In genomic region chr19:1183543-1184172, GRCh38 we compare ENCODE assay signal across 11 cellular contexts. TPM values are rescaled to one million over a fixed set of nuclear protein-coding genes. Genes with fewer than 3 reads are reported as not detected.
A peak's percentile ranks its signal among the peaks of the same experiment; 100 is the strongest.
DNase-seq lines count a peak whose midpoint lies in the region; ATAC-seq, FAIRE-seq and TF ChIP-seq lines count a peak whose summit lies in the region.
"Had no signal": no experiment of that assay in that cellular context is flagged by ENCODE, and none has a peak within 500 bp of the region (broad histone marks: within the 10 kb centered on the region; RNA-seq: fewer than 3 reads in every experiment).

No MANE protein-coding gene starts in this region.

- no peak overlapping the region for H4K5ac ChIP-seq in H1 (ENCODE audit: insufficient read length, low read depth, low read length)

- H2BK120ac ChIP-seq in H1 (replicated peaks; ENCODE audit: low read depth, low read length), result no peak overlapping the region

- TF ChIP-seq CTCF in GM13977 (IDR thresholded peaks at IDR 0.05; ENCODE audit: extremely low read depth, insufficient read depth, missing control alignments) (no peak), H1 (IDR thresholded peaks at IDR 0.05; ENCODE audit: control extremely low read depth in 1 of 3, insufficient read depth in 1 of 3, low read depth in 1 of 3, low read length in 3 of 3) (no peak)

- 0 out of 2 replicates have a peak overlapping the region, but pooled peaks have one; percentile 60 for H2BK12ac ChIP-seq in H1 (ENCODE audit: low read depth, low read length)

- H3K27me3 Mint-ChIP-seq in activated CD4-positive, alpha-beta T cell treated with anti-CD3 and anti-CD28 coated beads, Interleukin-2, amount 10 ng/mL, durations not matched to agents 7 days and 5 days, result peaks cover 5% of the 10 kb centered on the region

- ATAC-seq in HG03342 (IDR thresholded peaks at IDR 0.05; ENCODE audit: unreplicated experiment), result no peak

- in situ Hi-C loops in GM13977 (cut with MboI; ENCODE audit: low pct_unique_long_range_greater_than_20kb, low sequenced_read_pairs, unreplicated experiment), result no loop called here

- no peak overlapping the region for H2BK5ac ChIP-seq in H1 (ENCODE audit: low read depth, low read length)

- no peak overlapping the region for H3K4me3 ChIP-seq in H1 (ENCODE audit: extremely low read depth in 1 of 4, insufficient read depth in 2 of 4, low read depth in 3 of 4, low read length in 4 of 4)

- H3K79me1 ChIP-seq in H1 (ENCODE audit: low read depth, low read length), result no peaks in the 10 kb centered on the region

- peaks cover 3 to 14% (median 9%) of the 10 kb centered on the region in 4 experiments for H3K4me1 ChIP-seq in H1 (replicated peaks in 1 of 4; ENCODE audit: control insufficient read depth in 3 of 4, insufficient read depth in 4 of 4, low read length in 3 of 4)

- H3K27ac ChIP-seq in H1 (ENCODE audit: low read depth, low read length), result no peak overlapping the region; the same call in 1 of the 2 replicates
- H3K27ac ChIP-seq: VCaP had no signal

- H3K4me2 ChIP-seq in H1 (ENCODE audit: insufficient read depth in 1 of 2, low read depth in 2 of 2, low read length in 2 of 2), result no peak overlapping the region

- H3K36me3 ChIP-seq in H1 (ENCODE audit: control insufficient read depth in 2 of 4, insufficient read depth in 4 of 4, low read length in 3 of 4), result no peaks in the 10 kb centered on the region

- H2AFZ ChIP-seq in H1 (ENCODE audit: low read length), result no peak overlapping the region

- H3K23me2 ChIP-seq in H1 (ENCODE audit: low read depth, low read length), result no peaks in the 10 kb centered on the region

- no peak overlapping the region for H2AK5ac ChIP-seq in H1 (ENCODE audit: low read depth, low read length)

- peak overlapping the region; percentile 45; the same call in 1 of the 2 replicates for H4K8ac ChIP-seq in H1 (ENCODE audit: extremely low read depth, insufficient read depth, low read length)

- no peaks in the 10 kb centered on the region for H4K20me1 ChIP-seq in H1 (replicated peaks in 1 of 2; ENCODE audit: control insufficient read depth in 1 of 2, insufficient read depth in 2 of 2, low read length in 2 of 2)

- no peak overlapping the region; the same call in 1 of the 2 replicates for H3K18ac ChIP-seq in H1 (ENCODE audit: extremely low read depth, low read length)

- no peak overlapping the region for H3K23ac ChIP-seq in H1 (ENCODE audit: insufficient read length)

- H3K27me3 ChIP-seq in H1 (replicated peaks in 1 of 4; ENCODE audit: control insufficient read depth in 3 of 4, extremely low read depth in 1 of 4, insufficient read depth in 3 of 4, low read length in 3 of 4), result no peaks in the 10 kb centered on the region

- H3K56ac ChIP-seq in H1 (replicated peaks; ENCODE audit: insufficient read length, low read depth, low read length), result no peak overlapping the region

- no peak overlapping the region for H3K14ac ChIP-seq in H1 (ENCODE audit: insufficient read length)

- peaks cover 18% of the 10 kb centered on the region for H3K4me1 Mint-ChIP-seq in activated CD4-positive, alpha-beta T cell treated with anti-CD3 and anti-CD28 coated beads, Interleukin-2, amount 10 ng/mL, durations not matched to agents 7 days and 5 days

- H3K4me3 Mint-ChIP-seq in activated CD4-positive, alpha-beta T cell treated with anti-CD3 and anti-CD28 coated beads, Interleukin-2, amount 10 ng/mL, durations not matched to agents 7 days and 5 days, result no peak overlapping the region
- H3K4me3 Mint-ChIP-seq: nephron progenitor cell had no signal

- FAIRE-seq in H1 (lab: Jason Lieb, UNC), result no peak

- CTCF ChIA-PET in H1 (lab: Charles Lee; ENCODE audit: partially characterized antibody), result interaction anchor here (0.7 to 2.9 kb wide), 5 partner anchors 8 to 261 kb away, joined by 3 to 7 read pairs (median 3); no protein-coding TSS in a partner anchor
- CTCF ChIA-PET in activated CD4-positive, alpha-beta T cell treated with anti-CD3 and anti-CD28 coated beads, Interleukin-2, amount 10 ng/mL, durations not matched to agents 7 days and 5 days (lab: Charles Lee), result no interaction called here

- H4K91ac ChIP-seq in H1 (replicated peaks; ENCODE audit: insufficient read length, low read length), result no peak overlapping the region

- H3K79me2 ChIP-seq in H1 (ENCODE audit: control insufficient read depth in 1 of 2, insufficient read depth in 2 of 2, low read length in 2 of 2), result no peaks in the 10 kb centered on the region

- no peak for TF ChIP-seq RAD21 in Ishikawa (IDR thresholded peaks at IDR 0.05; ENCODE audit: low read depth)
- TF ChIP-seq RAD21 in H1 (IDR thresholded peaks at IDR 0.05 in 1 of 2, conservative IDR thresholded peaks at IDR 0.05 in 1 of 2; ENCODE audit: low read depth in 2 of 2, low read length in 2 of 2), result no peak

- no peak overlapping the region for H3K27ac Mint-ChIP-seq in activated CD4-positive, alpha-beta T cell treated with anti-CD3 and anti-CD28 coated beads, Interleukin-2, amount 10 ng/mL, durations not matched to agents 7 days and 5 days
- H3K27ac Mint-ChIP-seq: nephron progenitor cell had no signal

- H3K36me3 Mint-ChIP-seq in activated CD4-positive, alpha-beta T cell treated with anti-CD3 and anti-CD28 coated beads, Interleukin-2, amount 10 ng/mL, durations not matched to agents 7 days and 5 days (ENCODE audit: low read depth), result no peaks in the 10 kb centered on the region

- H3K9me3 Mint-ChIP-seq in activated CD4-positive, alpha-beta T cell treated with anti-CD3 and anti-CD28 coated beads, Interleukin-2, amount 10 ng/mL, durations not matched to agents 7 days and 5 days, result no peaks in the 10 kb centered on the region
- H3K9me3 Mint-ChIP-seq: nephron progenitor cell had no signal

- no peaks in the 10 kb centered on the region for H3K9me3 ChIP-seq in H1 (ENCODE audit: insufficient read depth in 2 of 2, low read depth in 1 of 2, low read length in 1 of 2)

- DNase-seq in GM13977 (ENCODE audit: low spot score), result peak; percentile 76
- no peak for DNase-seq in H1 (ENCODE audit: low read depth in 1 of 2, low spot score in 2 of 2)
- peak; percentile 86 for DNase-seq in renal cortical epithelial cell (ENCODE audit: low read depth)
- DNase-seq in activated CD4-positive, alpha-beta T cell treated with anti-CD3 and anti-CD28 coated beads, Interleukin-2, amount 10 ng/mL, durations not matched to agents 7 days and 5 days, result no peak
- no peak for DNase-seq in COLO829 (ENCODE audit: low spot score)
- no peak for DNase-seq in DMS 273 treated with DMSO at 0.1 percent for 48 hours (lab: John Stamatoyannopoulos, UW)
- DNase-seq: NCI-H524, nephron progenitor cell had no signal

- WGBS in H1 (ENCODE audit: extremely low coverage in 1 of 2, insufficient coverage in 1 of 2, insufficient read length in 1 of 2, insufficient replicate concordance in 2 of 2, low coverage in 1 of 2, low lambda C conversion rate in 2 of 2, missing lambda C conversion rate in 1 of 2), 2 experiments, result 94% methylated on average over 12 of the region's 19 CpGs; no CpG with 5 or more reads in 1 of the 2 experiments

- no peak overlapping the region for H3K4ac ChIP-seq in H1 (replicated peaks; ENCODE audit: insufficient read length, low read depth, low read length)

- no peak overlapping the region for H2BK15ac ChIP-seq in H1 (ENCODE audit: low read length)

- H3K9ac ChIP-seq in H1 (replicated peaks in 1 of 4; ENCODE audit: extremely low read depth in 1 of 4, low read depth in 3 of 4, low read length in 3 of 4), result no peak overlapping the region

- POLR2A ChIA-PET in H1 (lab: Charles Lee; ENCODE audit: partially characterized antibody), result interaction anchor here (0.6 to 1.7 kb wide), 2 partner anchors 9 to 101 kb away, joined by 3 to 4 read pairs; no protein-coding TSS in a partner anchor
- POLR2A ChIA-PET in activated CD4-positive, alpha-beta T cell treated with anti-CD3 and anti-CD28 coated beads, Interleukin-2, amount 10 ng/mL, durations not matched to agents 7 days and 5 days (lab: Charles Lee), result no interaction called here

- no peak for TF ChIP-seq EP300 in Ishikawa (IDR thresholded peaks at IDR 0.05; ENCODE audit: borderline replicate concordance)
- no peak for TF ChIP-seq EP300 in H1 (IDR thresholded peaks at IDR 0.05; ENCODE audit: borderline replicate concordance in 1 of 2, low read depth in 2 of 2, low read length in 2 of 2)

- H2BK20ac ChIP-seq in H1 (ENCODE audit: low read length), result no peak overlapping the region

- no peak for TF ChIP-seq POLR2A in H1 (IDR thresholded peaks at IDR 0.05; ENCODE audit: control extremely low read depth in 1 of 2, low read depth in 2 of 2, low read length in 2 of 2)

RNA-seq across cellular contexts. Expression of gene SBNO2, which starts 9.6 kb away (rescaled TPM):
- total RNA-seq in H1 (2021; fragmentation: NEBNext Ultra II Directional; extraction: Animal tissue kit (Norgen Biotek cat#: 25700)), result 31.4 and 37.4 TPM in 2 replicates
- polyA plus RNA-seq in H1 (2011; rRNA removed), result 12.2 and 21.3 TPM in 2 replicates
- 12.8 TPM for polyA plus RNA-seq in H1 (2011; cell fraction: cytosol; rRNA removed)
- polyA plus RNA-seq in H1 (2011; cell fraction: nucleus; rRNA removed), result 67.3 TPM
- polyA plus RNA-seq in H1 (2012, experiment 1 of 2), result 21.4 to 33.6 TPM (median 24.5 TPM) in 4 replicates
- polyA plus RNA-seq in H1 (2012, experiment 2 of 2), result 13.6 TPM
- polyA plus RNA-seq in H1 (2013, experiment 1 of 2), result 16.0 TPM
- polyA plus RNA-seq in H1 (2013, experiment 2 of 2), result 14.4 TPM
- polyA minus RNA-seq in H1 (2011; rRNA and poly(A)+ RNA removed), result 10.0 and 10.6 TPM in 2 replicates
- 23.1 TPM for polyA minus RNA-seq in H1 (2011; cell fraction: cytosol; rRNA and poly(A)+ RNA removed)
- polyA minus RNA-seq in H1 (2011; cell fraction: nucleus; rRNA and poly(A)+ RNA removed), result 23.4 TPM
- 40.5 and 113 TPM in 2 replicates for total RNA-seq in renal cortical epithelial cell
- total RNA-seq in activated CD4-positive, alpha-beta T cell treated with anti-CD3 and anti-CD28 coated beads, Interleukin-2, amount 10 ng/mL, durations not matched to agents 7 days and 5 days, result 10 to 100 TPM; 84.7 to 91.7 TPM

RNA-seq across cellular contexts. Expression of gene STK11, which starts 21.9 kb away (rescaled TPM):
- 70.7 and 75.2 TPM in 2 replicates for total RNA-seq in H1 (2021; fragmentation: NEBNext Ultra II Directional; extraction: Animal tissue kit (Norgen Biotek cat#: 25700))
- 45.3 and 71.0 TPM in 2 replicates for polyA plus RNA-seq in H1 (2011; rRNA removed)
- polyA plus RNA-seq in H1 (2011; cell fraction: cytosol; rRNA removed), result 71.1 TPM
- polyA plus RNA-seq in H1 (2011; cell fraction: nucleus; rRNA removed), result 143 TPM
- 58.3 to 76.3 TPM (median 64.8 TPM) in 4 replicates for polyA plus RNA-seq in H1 (2012, experiment 1 of 2)
- 55.4 TPM for polyA plus RNA-seq in H1 (2012, experiment 2 of 2)
- polyA plus RNA-seq in H1 (2013, experiment 1 of 2), result 44.0 TPM
- polyA plus RNA-seq in H1 (2013, experiment 2 of 2), result 41.8 TPM
- polyA minus RNA-seq in H1 (2011; rRNA and poly(A)+ RNA removed), result 22.4 and 26.9 TPM in 2 replicates
- polyA minus RNA-seq in H1 (2011; cell fraction: cytosol; rRNA and poly(A)+ RNA removed), result 44.5 TPM
- polyA minus RNA-seq in H1 (2011; cell fraction: nucleus; rRNA and poly(A)+ RNA removed), result 46.0 TPM
- 113 and 140 TPM in 2 replicates for total RNA-seq in renal cortical epithelial cell
- total RNA-seq in activated CD4-positive, alpha-beta T cell treated with anti-CD3 and anti-CD28 coated beads, Interleukin-2, amount 10 ng/mL, durations not matched to agents 7 days and 5 days, result 10 to 100 TPM; 71.7 to 82.0 TPM

RNA-seq across cellular contexts. Expression of gene CBARP, which starts 54.1 kb away (rescaled TPM):
- total RNA-seq in H1 (2021; fragmentation: NEBNext Ultra II Directional; extraction: Animal tissue kit (Norgen Biotek cat#: 25700)), result 14.7 and 18.0 TPM in 2 replicates
- 4.9 and 11.6 TPM in 2 replicates for polyA plus RNA-seq in H1 (2011; rRNA removed)
- 7.4 TPM for polyA plus RNA-seq in H1 (2011; cell fraction: cytosol; rRNA removed)
- polyA plus RNA-seq in H1 (2011; cell fraction: nucleus; rRNA removed), result 39.9 TPM
- 4.2 to 12.2 TPM (median 10.1 TPM) in 4 replicates for polyA plus RNA-seq in H1 (2012, experiment 1 of 2)
- polyA plus RNA-seq in H1 (2012, experiment 2 of 2), result 3.2 TPM
- polyA plus RNA-seq in H1 (2013, experiment 1 of 2), result 11.0 TPM
- polyA plus RNA-seq in H1 (2013, experiment 2 of 2), result 9.9 TPM
- 2.0 and 2.2 TPM in 2 replicates for polyA minus RNA-seq in H1 (2011; rRNA and poly(A)+ RNA removed)
- 8.2 TPM for polyA minus RNA-seq in H1 (2011; cell fraction: cytosol; rRNA and poly(A)+ RNA removed)
- polyA minus RNA-seq in H1 (2011; cell fraction: nucleus; rRNA and poly(A)+ RNA removed), result 11.6 TPM
- total RNA-seq in renal cortical epithelial cell, result 0.87 and 4.3 TPM in 2 replicates
- total RNA-seq in activated CD4-positive, alpha-beta T cell treated with anti-CD3 and anti-CD28 coated beads, Interleukin-2, amount 10 ng/mL, durations not matched to agents 7 days and 5 days, result not detected

RNA-seq across cellular contexts. Expression of gene ATP5F1D, which starts 57.9 kb away (rescaled TPM):
- 174 and 182 TPM in 2 replicates for total RNA-seq in H1 (2021; fragmentation: NEBNext Ultra II Directional; extraction: Animal tissue kit (Norgen Biotek cat#: 25700))
- 249 and 338 TPM in 2 replicates for polyA plus RNA-seq in H1 (2011; rRNA removed)
- 142 TPM for polyA plus RNA-seq in H1 (2011; cell fraction: cytosol; rRNA removed)
- polyA plus RNA-seq in H1 (2011; cell fraction: nucleus; rRNA removed), result 120 TPM
- polyA plus RNA-seq in H1 (2012, experiment 1 of 2), result 87.3 to 189 TPM (median 180 TPM) in 4 replicates
- 328 TPM for polyA plus RNA-seq in H1 (2012, experiment 2 of 2)
- 148 TPM for polyA plus RNA-seq in H1 (2013, experiment 1 of 2)
- 145 TPM for polyA plus RNA-seq in H1 (2013, experiment 2 of 2)
- polyA minus RNA-seq in H1 (2011; rRNA and poly(A)+ RNA removed), result 13.4 and 18.6 TPM in 2 replicates
- polyA minus RNA-seq in H1 (2011; cell fraction: cytosol; rRNA and poly(A)+ RNA removed), result 118 TPM
- polyA minus RNA-seq in H1 (2011; cell fraction: nucleus; rRNA and poly(A)+ RNA removed), result 40.2 TPM
- 29.0 and 29.2 TPM in 2 replicates for total RNA-seq in renal cortical epithelial cell
- total RNA-seq in activated CD4-positive, alpha-beta T cell treated with anti-CD3 and anti-CD28 coated beads, Interleukin-2, amount 10 ng/mL, durations not matched to agents 7 days and 5 days, result 100 to 1,000 TPM; 151 to 166 TPM

Comparison
In these comparisons a context has a peak if more than half of its experiments do, and no peak if none do; other contexts are left out.
1. DNase-seq: peak in GM13977 (single experiment) and renal cortical epithelial cell (single experiment); none in H1 (0 of 2), activated CD4-positive, alpha-beta T cell treated with anti-CD3 and anti-CD28 coated beads, Interleukin-2, amount 10 ng/mL, durations not matched to agents 7 days and 5 days (single experiment), COLO829 (single experiment) and DMS 273 treated with DMSO at 0.1 percent for 48 hours (single experiment).